21 cellular contexts compared by ENCODE assay signal in genomic region chr11:299081-299891, GRCh38. TPM values are rescaled to one million over a fixed set of nuclear protein-coding genes. Genes with fewer than 3 reads are reported as not detected.
A peak's percentile ranks its signal among the peaks of the same experiment; 100 is the strongest.
DNase-seq lines count a peak whose midpoint lies in the region; ATAC-seq and TF ChIP-seq lines count a peak whose summit lies in the region.
"Had no signal": no experiment of that assay in that cellular context is flagged by ENCODE, and none has a peak within 500 bp of the region (broad histone marks: within the 10 kb centered on the region; RNA-seq: fewer than 3 reads in every experiment).

TSS of gene IFITM5 (minus strand) at chr11:299526. CDS start at chr11:299490, 36 bp downstream.

- H3K27me3 ChIP-seq in upper lobe of right lung: peaks cover 12% of the 10 kb centered on the region
- H3K27me3 ChIP-seq: hepatocyte had no signal

- intact Hi-C loops in Right ventricle myocardium superior (cut with DNase I): no loop called here
- intact Hi-C loops in cardiac septum (cut with DNase I): no loop called here
- intact Hi-C loops in upper lobe of right lung (cut with DNase I): no loop called here

- H3K4me1 Mint-ChIP-seq in activated naive CD8-positive, alpha-beta T cell treated with anti-CD3 and anti-CD28 coated beads, Interleukin-2, amount 10 ng/mL, durations not matched to agents 7 days and 5 days: peaks cover 50% of the 10 kb centered on the region
- H3K4me1 Mint-ChIP-seq in memory B cell: peaks cover 18% of the 10 kb centered on the region

- H3K27ac ChIP-seq in upper lobe of right lung: no peak within 1 kb of the TSS
- H3K27ac ChIP-seq: GM23248, hepatocyte had no signal

- ATAC-seq in Right ventricle myocardium superior (ENCODE audit: poor library complexity) (no peak), memory B cell (ENCODE audit: low read depth) (no peak), upper lobe of right lung (no peak)
- no peak for ATAC-seq in activated naive CD8-positive, alpha-beta T cell treated with anti-CD3 and anti-CD28 coated beads, Interleukin-2, amount 10 ng/mL, durations not matched to agents 7 days and 5 days (ENCODE audit: low read depth)
- ATAC-seq: effector memory CD8-positive, alpha-beta T cell had no signal

- peak within 1 kb of the TSS; percentile 73 for H3K4me3 Mint-ChIP-seq in activated naive CD8-positive, alpha-beta T cell treated with anti-CD3 and anti-CD28 coated beads, Interleukin-2, amount 10 ng/mL, durations not matched to agents 7 days and 5 days
- H3K4me3 Mint-ChIP-seq in memory B cell: no peak within 1 kb of the TSS

- no peak within 1 kb of the TSS for H3K4me3 ChIP-seq in upper lobe of right lung
- H3K4me3 ChIP-seq: GM23248, hepatocyte had no signal

- H3K9me3 ChIP-seq in upper lobe of right lung: no peaks in the 10 kb centered on the region

- H3K4me1 ChIP-seq in upper lobe of right lung: peaks cover 11% of the 10 kb centered on the region

- no peak for TF ChIP-seq CTCF in upper lobe of right lung (IDR thresholded peaks at IDR 0.05)

- no peaks in the 10 kb centered on the region for H3K9me3 Mint-ChIP-seq in activated naive CD8-positive, alpha-beta T cell treated with anti-CD3 and anti-CD28 coated beads, Interleukin-2, amount 10 ng/mL, durations not matched to agents 7 days and 5 days
- H3K9me3 Mint-ChIP-seq in memory B cell: no peaks in the 10 kb centered on the region
- H3K9me3 Mint-ChIP-seq: effector memory CD8-positive, alpha-beta T cell had no signal

- H3K36me3 Mint-ChIP-seq in activated naive CD8-positive, alpha-beta T cell treated with anti-CD3 and anti-CD28 coated beads, Interleukin-2, amount 10 ng/mL, durations not matched to agents 7 days and 5 days: peaks cover 2% of the 10 kb centered on the region
- H3K36me3 Mint-ChIP-seq in memory B cell: no peaks in the 10 kb centered on the region

- no peaks in the 10 kb centered on the region for H3K36me3 ChIP-seq in upper lobe of right lung

- DNase-seq in Right ventricle myocardium superior: peak; percentile 35
- DNase-seq in cardiac septum (ENCODE audit: low spot score): no peak
- DNase-seq in activated naive CD8-positive, alpha-beta T cell treated with anti-CD3 and anti-CD28 coated beads, Interleukin-2, amount 10 ng/mL, durations not matched to agents 7 days and 5 days: peak; percentile 44
- DNase-seq in memory B cell (ENCODE audit: low spot score in 2 of 2): no peak
- DNase-seq in upper lobe of right lung: peak; percentile 64
- DNase-seq in medulla oblongata (ENCODE audit: extremely low spot score): no peak
- no peak for DNase-seq in COLO829 (ENCODE audit: low spot score)
- no peak for DNase-seq in RPMI8226
- DNase-seq: amniotic stem cell; effector memory CD8-positive, alpha-beta T cell; GDM1; NCI-H1694 treated with DMSO at 0.1 percent for 48 hours; NCI-H446 treated with DMSO at 0.1 percent for 48 hours; SIG-M5; substantia nigra had no signal

- H3K27ac Mint-ChIP-seq in activated naive CD8-positive, alpha-beta T cell treated with anti-CD3 and anti-CD28 coated beads, Interleukin-2, amount 10 ng/mL, durations not matched to agents 7 days and 5 days: peak within 1 kb of the TSS; percentile 90
- H3K27ac Mint-ChIP-seq in memory B cell: peak within 1 kb of the TSS; percentile 26

- POLR2A ChIA-PET in activated naive CD8-positive, alpha-beta T cell treated with anti-CD3 and anti-CD28 coated beads, Interleukin-2, amount 10 ng/mL, durations not matched to agents 7 days and 5 days (lab: Charles Lee): interaction anchor here (0.8 to 5.7 kb wide), 12 partner anchors 8 to 149 kb away, joined by 3 to 71 read pairs (median 8); partner anchors contain the start of genes IFITM2, NLRP6 and PGGHG

- peaks cover 8% of the 10 kb centered on the region for H3K27me3 Mint-ChIP-seq in activated naive CD8-positive, alpha-beta T cell treated with anti-CD3 and anti-CD28 coated beads, Interleukin-2, amount 10 ng/mL, durations not matched to agents 7 days and 5 days
- H3K27me3 Mint-ChIP-seq in memory B cell: peaks cover 2% of the 10 kb centered on the region

RNA-seq across cellular contexts. Expression of gene IFITM5, which starts in this region (rescaled TPM):
- total RNA-seq in Right ventricle myocardium superior: not detected
- total RNA-seq in cardiac septum: not detected
- total RNA-seq in activated naive CD8-positive, alpha-beta T cell treated with anti-CD3 and anti-CD28 coated beads, Interleukin-2, amount 10 ng/mL, durations not matched to agents 7 days and 5 days: not detected
- total RNA-seq in upper lobe of right lung: not detected
- total RNA-seq: GM23248; hepatocyte; M059J; myocyte; renal cortical epithelial cell; T-helper 2 cell treated with Interferon-gamma antibody and Interleukin-4, amounts not matched to agents 100 ng/mL and 5 ng/mL, for 36 hours had no signal

Comparison
In these comparisons a context has a peak if more than half of its experiments do, and no peak if none do; other contexts are left out.
1. Peak in DNase-seq in Right ventricle myocardium superior; RNA of the gene not detected or under 1 TPM.
2. Peak in DNase-seq in activated naive CD8-positive, alpha-beta T cell treated with anti-CD3 and anti-CD28 coated beads, Interleukin-2, amount 10 ng/mL, durations not matched to agents 7 days and 5 days; RNA of the gene not detected or under 1 TPM.
3. Peak in DNase-seq in upper lobe of right lung; RNA of the gene not detected or under 1 TPM.